Comparison of ENCODE assay signal across 10 cellular contexts in genomic region chr2:23567382-23567781, GRCh38.
"Had no signal": no experiment of that assay in that cellular context is flagged by ENCODE, and none has a peak within 500 bp of the region (broad histone marks: within the 10 kb centered on the region; RNA-seq: fewer than 3 reads in every experiment).

No MANE protein-coding gene starts in this region.

- H3K4me3 ChIP-seq: breast epithelium, lung, stomach, testis, upper lobe of right lung had no signal

- H3K27ac ChIP-seq: foreskin keratinocyte, testis, upper lobe of right lung had no signal

- DNase-seq: activated CD8-positive, alpha-beta memory T cell treated with anti-CD3 and anti-CD28 coated beads, Interleukin-2, amount 50 U/mL, for 4 hours; aorta; foreskin keratinocyte; occipital lobe; stimulated activated CD4-positive, alpha-beta T cell treated with anti-CD3 and anti-CD28 coated beads, Interleukin-4, amount 100 ng/mL, for 24 hours; stomach; upper lobe of right lung had no signal

- H3K9me3 ChIP-seq: breast epithelium, stomach, testis, upper lobe of right lung had no signal

- H3K36me3 ChIP-seq: breast epithelium, stomach, upper lobe of right lung had no signal

- H3K27me3 ChIP-seq: breast epithelium, foreskin keratinocyte, stomach, testis, upper lobe of right lung had no signal
